Comparison of ENCODE assay signal across 21 cellular contexts in the genomic region with DNA sequence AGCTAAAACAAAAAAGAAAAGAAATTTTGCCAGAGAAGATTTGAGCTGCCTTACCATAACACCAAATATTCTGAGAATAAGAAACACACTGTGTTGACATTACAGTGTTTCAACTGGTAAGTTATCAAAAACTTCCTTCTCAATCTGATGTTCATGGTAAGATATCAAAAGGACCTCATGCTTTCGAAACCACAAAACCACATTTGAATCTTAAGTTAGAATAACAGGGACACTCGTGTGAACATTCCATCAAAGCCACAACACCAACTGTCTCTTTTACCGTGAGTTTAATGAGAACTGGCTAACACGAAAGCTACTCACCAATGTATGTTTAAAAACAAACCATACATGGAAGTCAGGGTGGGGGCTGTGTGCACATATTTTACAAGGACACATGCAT.
A peak's percentile ranks its signal among the peaks of the same experiment; 100 is the strongest.
DNase-seq lines count a peak whose midpoint lies in the region; ATAC-seq and TF ChIP-seq lines count a peak whose summit lies in the region.
"Had no signal": no experiment of that assay in that cellular context is flagged by ENCODE, and none has a peak within 500 bp of the region (broad histone marks: within the 10 kb centered on the region; RNA-seq: fewer than 3 reads in every experiment).

No MANE protein-coding gene starts in this region.

- no peaks in the 10 kb centered on the region for H3K27me3 ChIP-seq in GM23248 (replicated peaks; ENCODE audit: insufficient read depth)
- H3K27me3 ChIP-seq: heart right ventricle, tibial artery had no signal

- H3K27ac Mint-ChIP-seq in naive thymus-derived CD8-positive, alpha-beta T cell = peak overlapping the region in 7 of 10 donors; percentile 13 to 82 (median 25)
- H3K27ac Mint-ChIP-seq: activated CD4-positive, alpha-beta memory T cell treated with anti-CD3 and anti-CD28 coated beads, Interleukin-2, amount 10 ng/mL, durations not matched to agents 7 days and 5 days; activated T-helper 2 cell treated with anti-CD3 and anti-CD28 coated beads, Interferon-gamma antibody, Interleukin-2, Interleukin-4, amounts not matched to agents 10 μg/mL and 5 μg/mL and 100 μg/mL, durations not matched to agents 14 hours and 24 hours and 36 hours; stimulated activated memory B cell treated with anti-CD40 and anti-IgM and Interleukin-4, amounts not matched to agents 10 μg/mL and 1 μg/mL and 100 μg/mL, for 72 hours had no signal

- POLR2A ChIA-PET in naive thymus-derived CD8-positive, alpha-beta T cell (lab: Charles Lee) = no interaction called here

- H3K9me3 Mint-ChIP-seq in naive thymus-derived CD8-positive, alpha-beta T cell = no peaks in the 10 kb centered on the region
- H3K9me3 Mint-ChIP-seq: activated CD4-positive, alpha-beta memory T cell treated with anti-CD3 and anti-CD28 coated beads, Interleukin-2, amount 10 ng/mL, durations not matched to agents 7 days and 5 days; activated T-helper 2 cell treated with anti-CD3 and anti-CD28 coated beads, Interferon-gamma antibody, Interleukin-2, Interleukin-4, amounts not matched to agents 10 μg/mL and 5 μg/mL and 100 μg/mL, durations not matched to agents 14 hours and 24 hours and 36 hours; stimulated activated memory B cell treated with anti-CD40 and anti-IgM and Interleukin-4, amounts not matched to agents 10 μg/mL and 1 μg/mL and 100 μg/mL, for 72 hours had no signal

- no peaks in the 10 kb centered on the region for H3K36me3 ChIP-seq in GM23248 (ENCODE audit: low read depth)
- H3K36me3 ChIP-seq: heart right ventricle, SJSA1, tibial artery had no signal

- WGBS in GM23248 (ENCODE audit: low coverage in 1 of 2, low lambda C conversion rate in 2 of 2, missing lambda C conversion rate in 2 of 2), 2 experiments = 21 to 23% methylated on average over 4 of the region's 4 CpGs

- H3F3A ChIP-seq in GM23248 (ENCODE audit: insufficient read depth) = no peaks in the 10 kb centered on the region

- in situ Hi-C loops in GM23248 (cut with MboI) (no loop called here), astrocyte of the spinal cord (cut with HindIII; ENCODE audit: low sequenced_read_pairs) (no loop called here)

- no peaks in the 10 kb centered on the region for H3K9me3 ChIP-seq in GM23248 (ENCODE audit: low read depth)
- H3K9me3 ChIP-seq: heart right ventricle, SJSA1, tibial artery had no signal

- no peak overlapping the region for H3K9ac ChIP-seq in GM23248

- no peaks in the 10 kb centered on the region for H3K27me3 Mint-ChIP-seq in naive thymus-derived CD8-positive, alpha-beta T cell
- H3K27me3 Mint-ChIP-seq: activated CD4-positive, alpha-beta memory T cell treated with anti-CD3 and anti-CD28 coated beads, Interleukin-2, amount 10 ng/mL, durations not matched to agents 7 days and 5 days; stimulated activated memory B cell treated with anti-CD40 and anti-IgM and Interleukin-4, amounts not matched to agents 10 μg/mL and 1 μg/mL and 100 μg/mL, for 72 hours had no signal

- H3K4me1 Mint-ChIP-seq in naive thymus-derived CD8-positive, alpha-beta T cell = peaks cover 7 to 27% (median 18%) of the 10 kb centered on the region in 4 donors
- H3K4me1 Mint-ChIP-seq: activated CD4-positive, alpha-beta memory T cell treated with anti-CD3 and anti-CD28 coated beads, Interleukin-2, amount 10 ng/mL, durations not matched to agents 7 days and 5 days; stimulated activated memory B cell treated with anti-CD40 and anti-IgM and Interleukin-4, amounts not matched to agents 10 μg/mL and 1 μg/mL and 100 μg/mL, for 72 hours had no signal

- no peak for TF ChIP-seq CTCF in astrocyte of the spinal cord (IDR thresholded peaks at IDR 0.05; ENCODE audit: low read depth, low read length)

- ATAC-seq in naive thymus-derived CD8-positive, alpha-beta T cell = peak; percentile 17 to 55
- no peak for ATAC-seq in HG03354 (IDR thresholded peaks at IDR 0.05; ENCODE audit: poor library complexity, severe bottlenecking, unreplicated experiment)
- ATAC-seq in GM18520 (IDR thresholded peaks at IDR 0.05; ENCODE audit: unreplicated experiment) = no peak
- ATAC-seq: esophagus mucosa; heart right ventricle; stimulated activated memory B cell treated with anti-CD40 and anti-IgM and Interleukin-4, amounts not matched to agents 10 μg/mL and 1 μg/mL and 100 μg/mL, for 72 hours had no signal

- H3K9me2 ChIP-seq in GM23248 (ENCODE audit: insufficient read depth) = no peaks in the 10 kb centered on the region

- H3K36me3 Mint-ChIP-seq in naive thymus-derived CD8-positive, alpha-beta T cell = no peaks in the 10 kb centered on the region
- H3K36me3 Mint-ChIP-seq: stimulated activated memory B cell treated with anti-CD40 and anti-IgM and Interleukin-4, amounts not matched to agents 10 μg/mL and 1 μg/mL and 100 μg/mL, for 72 hours had no signal

- H2AFZ ChIP-seq in GM23248 = no peak overlapping the region

- H3K4me2 ChIP-seq in GM23248 (ENCODE audit: unreplicated experiment) = peak overlapping the region; percentile 29

- H4K20me1 ChIP-seq in GM23248 (ENCODE audit: insufficient read depth) = no peaks in the 10 kb centered on the region

- H3K4me3 ChIP-seq in GM23248 (no peak overlapping the region), astrocyte of the spinal cord (ENCODE audit: low read depth, low read length) (no peak overlapping the region)
- H3K4me3 ChIP-seq: heart right ventricle, SJSA1, skin epidermis, tibial artery had no signal

- H3K4me1 ChIP-seq in GM23248 (ENCODE audit: insufficient read depth) = no peaks in the 10 kb centered on the region
- H3K4me1 ChIP-seq: heart right ventricle, tibial artery had no signal

- DNase-seq in GM23248 (peak; percentile 6), MV-4-11 (lab: John Stamatoyannopoulos, UW) (peak; percentile 80), astrocyte of the spinal cord (ENCODE audit: low read depth, low spot score) (peak; percentile 40), NCI-H187 treated with DMSO at 0.1 percent for 48 hours (lab: John Stamatoyannopoulos, UW) (no peak)
- DNase-seq in naive thymus-derived CD8-positive, alpha-beta T cell = peak in 3 of 10 donors; percentile 14 to 45 (median 32)
- no peak for DNase-seq in stimulated activated CD4-positive, alpha-beta T cell treated with anti-CD3 and anti-CD28 coated beads, Interleukin-4, amount 100 ng/mL, for 24 hours
- DNase-seq: activated CD4-positive, alpha-beta memory T cell treated with anti-CD3 and anti-CD28 coated beads, Interleukin-2, amount 10 ng/mL, durations not matched to agents 7 days and 5 days; dermis blood vessel endothelial cell; DMS79 treated with DMSO at 0.1 percent for 48 hours; heart right ventricle; NCI-H1417 treated with DMSO at 0.1 percent for 48 hours; NCI-H226; nucleus accumbens; tibial artery had no signal

- H3K27ac ChIP-seq in GM23248 = no peak overlapping the region
- H3K27ac ChIP-seq: heart right ventricle, SJSA1, skin epidermis, tibial artery had no signal

- peak overlapping the region in 7 of 10 donors; percentile 10 to 76 (median 42) for H3K4me3 Mint-ChIP-seq in naive thymus-derived CD8-positive, alpha-beta T cell
- H3K4me3 Mint-ChIP-seq: activated CD4-positive, alpha-beta memory T cell treated with anti-CD3 and anti-CD28 coated beads, Interleukin-2, amount 10 ng/mL, durations not matched to agents 7 days and 5 days; stimulated activated memory B cell treated with anti-CD40 and anti-IgM and Interleukin-4, amounts not matched to agents 10 μg/mL and 1 μg/mL and 100 μg/mL, for 72 hours had no signal

- no peaks in the 10 kb centered on the region for H3K79me2 ChIP-seq in GM23248 (ENCODE audit: insufficient read depth)

Comparison
In these comparisons a context has a peak if more than half of its experiments do, and no peak if none do; other contexts are left out.
1. DNase-seq: peak in GM23248 (single experiment), MV-4-11 (single experiment) and astrocyte of the spinal cord (single experiment); none in NCI-H187 treated with DMSO at 0.1 percent for 48 hours (single experiment) and stimulated activated CD4-positive, alpha-beta T cell treated with anti-CD3 and anti-CD28 coated beads, Interleukin-4, amount 100 ng/mL, for 24 hours (single experiment).
2. ATAC-seq: peak in naive thymus-derived CD8-positive, alpha-beta T cell (2 of 2); none in HG03354 (single experiment) and GM18520 (single experiment).